Comparison of ENCODE assay signal across 9 cellular contexts in genomic region chr12:58918475-58918874, GRCh38. TPM values are rescaled to one million over a fixed set of nuclear protein-coding genes. Genes with fewer than 3 reads are reported as not detected.
DNase-seq lines count a peak whose midpoint lies in the region; ATAC-seq and TF ChIP-seq lines count a peak whose summit lies in the region.
"Had no signal": no experiment of that assay in that cellular context is flagged by ENCODE, and none has a peak within 500 bp of the region (broad histone marks: within the 10 kb centered on the region; RNA-seq: fewer than 3 reads in every experiment).

No MANE protein-coding gene starts in this region.

- ATAC-seq in HG03039 (IDR thresholded peaks at IDR 0.05; ENCODE audit: unreplicated experiment) (no peak), GM18517 (IDR thresholded peaks at IDR 0.05; ENCODE audit: unreplicated experiment) (no peak)

- TF ChIP-seq CTCF in Caco-2 (IDR thresholded peaks at IDR 0.05; ENCODE audit: insufficient read depth in 1 of 2, low read depth in 1 of 2, low read length in 1 of 2, severe bottlenecking in 1 of 2, unreplicated experiment in 1 of 2) (no peak), epithelial cell of esophagus (IDR thresholded peaks at IDR 0.05; ENCODE audit: insufficient read depth, low read depth, low read length, missing control alignments) (no peak), neural progenitor cell (IDR thresholded peaks at IDR 0.05) (no peak), adrenal gland (IDR thresholded peaks at IDR 0.05) (no peak)

- H3K9me3 Mint-ChIP-seq in Caco-2 (ENCODE audit: unreplicated experiment) (no peaks in the 10 kb centered on the region), neural progenitor cell (peaks cover 1% of the 10 kb centered on the region)
- H3K9me3 Mint-ChIP-seq: activated naive CD8-positive, alpha-beta T cell treated with anti-CD3 and anti-CD28 coated beads, Interleukin-2, amount 10 ng/mL, durations not matched to agents 7 days and 5 days had no signal

- intact Hi-C loops in Caco-2 (cut with micrococcal nuclease; ENCODE audit: unreplicated experiment) (no loop called here), adrenal gland (cut with DNase I) (no loop called here)

- TF ChIP-seq POLR2A in adrenal gland (IDR thresholded peaks at IDR 0.05): no peak

- peaks cover 14% of the 10 kb centered on the region for H3K36me3 Mint-ChIP-seq in Caco-2 (ENCODE audit: insufficient read depth, unreplicated experiment)
- peaks cover 4% of the 10 kb centered on the region for H3K36me3 Mint-ChIP-seq in neural progenitor cell
- H3K36me3 Mint-ChIP-seq: activated naive CD8-positive, alpha-beta T cell treated with anti-CD3 and anti-CD28 coated beads, Interleukin-2, amount 10 ng/mL, durations not matched to agents 7 days and 5 days had no signal

- POLR2A ChIA-PET in Caco-2 (lab: Charles Lee): no interaction called here

- H3K4me1 ChIP-seq in Caco-2 (peaks cover 21% of the 10 kb centered on the region), neural progenitor cell (peaks cover 43% of the 10 kb centered on the region), adrenal gland (replicated peaks in 1 of 2) (peaks cover 9 to 12% of the 10 kb centered on the region in 2 donors)

- CTCF ChIA-PET in Caco-2 (lab: Charles Lee): interaction anchor here (1.0 kb wide), 1 partner anchor 378 kb away, joined by 3 read pairs; no protein-coding TSS in a partner anchor

- peaks cover 51% of the 10 kb centered on the region for H4K20me1 ChIP-seq in neural progenitor cell (ENCODE audit: low read depth)

- H3K36me3 ChIP-seq in Caco-2 (ENCODE audit: control insufficient read depth, insufficient read depth, low read length) (no peaks in the 10 kb centered on the region), neural progenitor cell (peaks cover 5% of the 10 kb centered on the region), adrenal gland (replicated peaks in 1 of 2) (no peaks in the 10 kb centered on the region)

- H3K27ac Mint-ChIP-seq in Caco-2 (ENCODE audit: unreplicated experiment) (no peak overlapping the region), neural progenitor cell (no peak overlapping the region)
- H3K27ac Mint-ChIP-seq: activated naive CD8-positive, alpha-beta T cell treated with anti-CD3 and anti-CD28 coated beads, Interleukin-2, amount 10 ng/mL, durations not matched to agents 7 days and 5 days had no signal

- H3F3A ChIP-seq in neural progenitor cell (ENCODE audit: low read depth): peaks cover 64% of the 10 kb centered on the region

- peak overlapping the region; percentile 33 for H3K9ac ChIP-seq in neural progenitor cell

- 43 to 59% (median 50%) methylated on average over 4 of the region's 4 CpGs for WGBS in adrenal gland, 4 donors

- H3K79me2 ChIP-seq in neural progenitor cell (ENCODE audit: low read depth): peaks cover 65% of the 10 kb centered on the region

- H3K4me1 Mint-ChIP-seq in Caco-2 (ENCODE audit: low read depth, unreplicated experiment) (peaks cover 28% of the 10 kb centered on the region), neural progenitor cell (peaks cover 56% of the 10 kb centered on the region)

- BruUV-seq in Caco-2 (replicated peaks; lab: Mats Ljungman, UMichigan): no TSS peak

- H3K9me3 ChIP-seq in Caco-2 (no peaks in the 10 kb centered on the region), neural progenitor cell (ENCODE audit: low read depth) (no peaks in the 10 kb centered on the region), adrenal gland (replicated peaks in 1 of 3) (no peaks in the 10 kb centered on the region)

- H3K27me3 Mint-ChIP-seq in Caco-2 (ENCODE audit: insufficient read depth, unreplicated experiment) (no peaks in the 10 kb centered on the region), neural progenitor cell (ENCODE audit: insufficient read depth, low read depth) (no peaks in the 10 kb centered on the region)

- H3K27ac ChIP-seq in neural progenitor cell (no peak overlapping the region), adrenal gland (peak overlapping the region in 1 of 5 donors; percentile 86)

- no peak for DNase-seq in Caco-2
- peak; percentile 18 to 53 for DNase-seq in NCI-H524 (lab: John Stamatoyannopoulos, UW)
- peak; percentile 32 for DNase-seq in epithelial cell of esophagus (ENCODE audit: low read depth)
- DNase-seq in neural progenitor cell (ENCODE audit: low spot score): peak; percentile 27
- DNase-seq in adrenal gland: no peak
- no peak for DNase-seq in NK-92 treated with Interleukin-12 subunit alpha and Interleukin-12 subunit beta, amount 100 ng/mL, for 24 hours (lab: John Stamatoyannopoulos, UW)
- DNase-seq: activated naive CD8-positive, alpha-beta T cell treated with anti-CD3 and anti-CD28 coated beads, Interleukin-2, amount 10 ng/mL, durations not matched to agents 7 days and 5 days had no signal

- peak overlapping the region; percentile 59 for H3K4me3 ChIP-seq in Caco-2 (ENCODE audit: low read depth, low read length)
- peak overlapping the region; percentile 88 for H3K4me3 ChIP-seq in epithelial cell of esophagus (ENCODE audit: low read length)
- H3K4me3 ChIP-seq in neural progenitor cell: peak overlapping the region; percentile 86
- H3K4me3 ChIP-seq in adrenal gland: peak overlapping the region in 1 of 4 donors; percentile 72

- H3K27me3 ChIP-seq in Caco-2 (replicated peaks; ENCODE audit: control insufficient read depth, insufficient read depth, low read length) (no peaks in the 10 kb centered on the region), neural progenitor cell (no peaks in the 10 kb centered on the region), adrenal gland (no peaks in the 10 kb centered on the region)

- H3K4me3 Mint-ChIP-seq in Caco-2 (ENCODE audit: unreplicated experiment): peak overlapping the region; percentile 91
- H3K4me3 Mint-ChIP-seq in neural progenitor cell: peak overlapping the region; percentile 89
- H3K4me3 Mint-ChIP-seq: activated naive CD8-positive, alpha-beta T cell treated with anti-CD3 and anti-CD28 coated beads, Interleukin-2, amount 10 ng/mL, durations not matched to agents 7 days and 5 days had no signal

- H2AFZ ChIP-seq in neural progenitor cell (replicated peaks): no peak overlapping the region

- peak overlapping the region; percentile 98 for H3K4me2 ChIP-seq in neural progenitor cell

RNA-seq across cellular contexts. Expression of gene LRIG3, which starts 1.8 kb away (rescaled TPM):
- total RNA-seq in Caco-2 (2022) (19.1 and 19.8 TPM in 2 replicates), neural progenitor cell (ENCODE audit: low replicate concordance) (56.2 and 67.5 TPM in 2 replicates), adrenal gland (10 to 100 TPM in 1 of 8 donors, 1 to 10 TPM in 7; 1.8 to 11.8 (median 4.1) TPM)
- 1 to 10 TPM; 1.1 to 2.6 (median 1.8) TPM for polyA plus RNA-seq in adrenal gland
- total RNA-seq: activated naive CD8-positive, alpha-beta T cell treated with anti-CD3 and anti-CD28 coated beads, Interleukin-2, amount 10 ng/mL, durations not matched to agents 7 days and 5 days had no signal

Comparison
In these comparisons a context has a peak if more than half of its experiments do, and no peak if none do; other contexts are left out.
1. DNase-seq: peak in NCI-H524 (2 of 2), epithelial cell of esophagus (single experiment) and neural progenitor cell (single experiment); none in Caco-2 (0 of 2), adrenal gland (0 of 7) and NK-92 treated with Interleukin-12 subunit alpha and Interleukin-12 subunit beta, amount 100 ng/mL, for 24 hours (single experiment).